30 cellular contexts compared by ENCODE assay signal in the genomic region with DNA sequence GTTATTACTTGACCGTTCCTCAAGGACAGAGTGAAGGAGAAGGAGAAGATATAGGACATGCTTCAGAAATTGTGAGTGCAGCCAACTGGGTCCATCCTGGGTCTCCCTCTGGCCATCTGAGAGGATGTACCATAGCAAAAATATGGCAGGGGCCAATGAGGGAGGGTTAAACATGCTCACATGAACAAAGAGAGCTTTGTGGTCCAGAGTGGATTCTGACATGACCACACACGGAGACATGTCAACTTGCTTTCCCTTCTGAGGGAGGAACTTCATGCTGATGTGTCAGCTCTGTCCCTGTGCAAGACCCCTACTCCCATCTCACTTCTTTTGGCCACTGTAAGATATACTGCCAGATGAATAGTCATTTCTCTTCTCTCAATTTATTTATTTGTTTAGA.
"Had no signal": no experiment of that assay in that cellular context is flagged by ENCODE, and none has a peak within 500 bp of the region (broad histone marks: within the 10 kb centered on the region; RNA-seq: fewer than 3 reads in every experiment).

No MANE protein-coding gene starts in this region.

- H3K4me1 ChIP-seq: parathyroid adenoma had no signal

- FAIRE-seq: urothelium cell line had no signal

- H2AFZ ChIP-seq: neural progenitor cell, parathyroid adenoma had no signal

- H3K9ac ChIP-seq: neural progenitor cell, parathyroid adenoma had no signal

- DNase-seq: naive thymus-derived CD8-positive, alpha-beta T cell; nephron progenitor cell; occipital lobe; ovary; posterior cingulate gyrus; psoas muscle; right cardiac atrium; spleen; stimulated activated CD4-positive, alpha-beta T cell treated with anti-CD3 and anti-CD28 coated beads, Interleukin-12 subunit alpha, Interleukin-12 subunit beta, amount 100 ng/mL, for 4 hours; stimulated activated CD4-positive, alpha-beta T cell treated with anti-CD3 and anti-CD28 coated beads, Interleukin-1b, Interleukin-23, amount 100 ng/mL, for 48 hours; stimulated activated CD4-positive, alpha-beta T cell treated with anti-CD3 and anti-CD28 coated beads, Interleukin-4, amount 100 ng/mL, for 1 hour; stimulated activated CD4-positive, alpha-beta T cell treated with anti-CD3 and anti-CD28 coated beads, Interleukin-4, amount 100 ng/mL, for 4 hours; stimulated activated CD8-positive, alpha-beta memory T cell treated with anti-CD3 and anti-CD28 coated beads, Interleukin-4, amount 100 ng/mL, for 48 hours; stimulated activated naive CD4-positive, alpha-beta T cell; stimulated activated naive CD8-positive, alpha-beta T cell treated with anti-CD3 and anti-CD28 coated beads, Interleukin-15, amount 100 ng/mL, for 72 hours; stimulated activated naive CD8-positive, alpha-beta T cell treated with anti-CD3 and anti-CD28 coated beads, Interleukin-15, Interleukin-2, amounts not matched to agents 100 U/mL and 50 U/mL, for 24 hours; substantia nigra; testis; tibial artery; transverse colon had no signal

- H3K4me3 ChIP-seq: neural progenitor cell, ovary, psoas muscle, skin epidermis, smooth muscle cell, spleen, suprapubic skin, testis, tibial artery, transverse colon, vagina had no signal

- H3K27ac ChIP-seq: neural progenitor cell, ovary, parathyroid adenoma, psoas muscle, skin epidermis, spleen, suprapubic skin, testis, tibial artery, transverse colon, vagina had no signal

- H3K36me3 ChIP-seq: neural progenitor cell, ovary, spleen, suprapubic skin, tibial artery, transverse colon, vagina had no signal

- H3K79me2 ChIP-seq: parathyroid adenoma had no signal

- ATAC-seq: naive thymus-derived CD8-positive, alpha-beta T cell; natural killer cell treated with Interleukin-12 subunit alpha and Interleukin-12 subunit beta and Interleukin-15 and Interleukin-18, amount 100 ng/mL, for 72 hours; psoas muscle; right cardiac atrium; sciatic nerve; stimulated activated memory B cell treated with anti-CD40 and anti-IgM and Interleukin-4, amounts not matched to agents 10 μg/mL and 1 μg/mL and 100 μg/mL, for 72 hours; stimulated activated naive CD8-positive, alpha-beta T cell treated with anti-CD3 and anti-CD28 coated beads, Interleukin-15, amount 100 ng/mL, for 72 hours; stimulated activated naive CD8-positive, alpha-beta T cell treated with anti-CD3 and anti-CD28 coated beads, Interleukin-15, Interleukin-2, amounts not matched to agents 100 U/mL and 50 U/mL, for 24 hours had no signal

- H3K4me2 ChIP-seq: neural progenitor cell, smooth muscle cell had no signal

- H3K27me3 ChIP-seq: ovary, testis, vagina had no signal

- H3K9me3 ChIP-seq: ovary, psoas muscle, spleen, suprapubic skin, testis, tibial artery, transverse colon, vagina had no signal
